21 cellular contexts compared by ENCODE assay signal in the genomic region with DNA sequence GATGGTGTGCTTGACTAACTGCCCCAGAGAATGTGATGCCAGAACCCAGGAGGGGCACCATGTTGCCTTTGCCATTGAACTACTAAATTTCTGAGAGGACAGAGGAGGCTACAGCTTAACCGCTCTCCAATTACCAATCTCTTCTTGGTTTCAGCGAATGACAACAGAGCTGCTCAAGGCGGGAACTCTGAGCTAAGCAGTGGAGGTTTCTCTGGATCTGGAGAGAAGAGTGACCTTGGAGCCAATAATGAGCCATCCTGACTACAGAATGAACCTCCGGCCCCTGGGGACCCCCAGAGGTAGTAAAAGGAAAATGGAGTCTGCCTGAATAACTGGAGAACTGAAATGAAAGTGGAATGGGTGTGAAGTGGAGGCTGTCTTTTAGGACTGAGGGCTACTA.
"Had no signal": no experiment of that assay in that cellular context is flagged by ENCODE, and none has a peak within 500 bp of the region (broad histone marks: within the 10 kb centered on the region; RNA-seq: fewer than 3 reads in every experiment).

No MANE protein-coding gene starts in this region.

- H3K4me3 ChIP-seq: breast epithelium, PC-9, SJSA1 had no signal

- H3K27me3 Mint-ChIP-seq: activated B cell treated with CpG ODN at 0.5 μM for 24 hours; activated CD4-positive, alpha-beta T cell treated with anti-CD3 and anti-CD28 coated beads, Interleukin-2, amount 10 ng/mL, durations not matched to agents 24 days and 14 days; activated CD8-positive, alpha-beta memory T cell treated with anti-CD3 and anti-CD28 coated beads, Interleukin-2, amount 10 ng/mL, durations not matched to agents 7 days and 5 days; activated naive CD4-positive, alpha-beta T cell treated with anti-CD3 and anti-CD28 coated beads, Interleukin-2, amount 10 ng/mL, durations not matched to agents 7 days and 5 days; activated naive CD8-positive, alpha-beta T cell treated with anti-CD3 and anti-CD28 coated beads for 36 hours; activated T-helper 17 cell treated with anti-CD3 and anti-CD28 coated beads, Interleukin-2, amount 50 U/mL, for 72 hours had no signal

- H3K4me2 ChIP-seq: PC-9 had no signal

- H3K27ac ChIP-seq: breast epithelium, PC-9, SJSA1 had no signal

- DNase-seq: activated B cell treated with CpG ODN at 0.5 μM for 24 hours; activated CD4-positive, alpha-beta T cell treated with anti-CD3 and anti-CD28 coated beads for 1 hour; activated CD4-positive, alpha-beta T cell treated with anti-CD3 and anti-CD28 coated beads, Interleukin-2, amount 10 ng/mL, durations not matched to agents 24 days and 14 days; activated CD4-positive, alpha-beta T cell treated with anti-CD3 and anti-CD28 coated beads, Interleukin-2, amount 50 U/mL, for 48 hours; activated CD8-positive, alpha-beta memory T cell treated with anti-CD3 and anti-CD28 coated beads, Interleukin-2, amount 10 ng/mL, durations not matched to agents 7 days and 5 days; activated gamma-delta T cell; activated naive CD4-positive, alpha-beta T cell treated with anti-CD3 and anti-CD28 coated beads, Interleukin-2, amount 10 ng/mL, durations not matched to agents 7 days and 5 days; activated naive CD8-positive, alpha-beta T cell treated with anti-CD3 and anti-CD28 coated beads for 36 hours; anterior cingulate cortex; caudate nucleus; KBM-7; NCI-H1092; NCI-H345; NCI-H526 treated with DMSO at 0.1 percent for 48 hours; NCI-H82; T-helper 9 cell had no signal

- H3K9me3 ChIP-seq: breast epithelium, SJSA1 had no signal

- H3K4me3 Mint-ChIP-seq: activated B cell treated with CpG ODN at 0.5 μM for 24 hours; activated CD4-positive, alpha-beta T cell treated with anti-CD3 and anti-CD28 coated beads, Interleukin-2, amount 10 ng/mL, durations not matched to agents 24 days and 14 days; activated CD8-positive, alpha-beta memory T cell treated with anti-CD3 and anti-CD28 coated beads, Interleukin-2, amount 10 ng/mL, durations not matched to agents 7 days and 5 days; activated naive CD4-positive, alpha-beta T cell treated with anti-CD3 and anti-CD28 coated beads, Interleukin-2, amount 10 ng/mL, durations not matched to agents 7 days and 5 days; activated naive CD8-positive, alpha-beta T cell treated with anti-CD3 and anti-CD28 coated beads for 36 hours; activated T-helper 17 cell treated with anti-CD3 and anti-CD28 coated beads, Interleukin-2, amount 50 U/mL, for 72 hours; T-helper 1 cell treated with Interleukin-12 subunit alpha and Interleukin-12 subunit beta and Interleukin-4 antibody, amounts not matched to agents 30 μg/mL and 1 μg/mL, for 36 hours had no signal

- ATAC-seq: activated CD8-positive, alpha-beta memory T cell treated with anti-CD3 and anti-CD28 coated beads, Interleukin-2, amount 10 ng/mL, durations not matched to agents 7 days and 5 days had no signal

- H3K27ac Mint-ChIP-seq: activated B cell treated with CpG ODN at 0.5 μM for 24 hours; activated CD4-positive, alpha-beta T cell treated with anti-CD3 and anti-CD28 coated beads, Interleukin-2, amount 10 ng/mL, durations not matched to agents 24 days and 14 days; activated CD8-positive, alpha-beta memory T cell treated with anti-CD3 and anti-CD28 coated beads, Interleukin-2, amount 10 ng/mL, durations not matched to agents 7 days and 5 days; activated naive CD4-positive, alpha-beta T cell treated with anti-CD3 and anti-CD28 coated beads, Interleukin-2, amount 10 ng/mL, durations not matched to agents 7 days and 5 days; activated naive CD8-positive, alpha-beta T cell treated with anti-CD3 and anti-CD28 coated beads for 36 hours; activated T-helper 17 cell treated with anti-CD3 and anti-CD28 coated beads, Interleukin-2, amount 50 U/mL, for 72 hours; T-helper 1 cell treated with Interleukin-12 subunit alpha and Interleukin-12 subunit beta and Interleukin-4 antibody, amounts not matched to agents 30 μg/mL and 1 μg/mL, for 36 hours had no signal

- H3K9me3 Mint-ChIP-seq: activated B cell treated with CpG ODN at 0.5 μM for 24 hours; activated CD4-positive, alpha-beta T cell treated with anti-CD3 and anti-CD28 coated beads, Interleukin-2, amount 10 ng/mL, durations not matched to agents 24 days and 14 days; activated naive CD4-positive, alpha-beta T cell treated with anti-CD3 and anti-CD28 coated beads, Interleukin-2, amount 10 ng/mL, durations not matched to agents 7 days and 5 days; activated naive CD8-positive, alpha-beta T cell treated with anti-CD3 and anti-CD28 coated beads for 36 hours; activated T-helper 17 cell treated with anti-CD3 and anti-CD28 coated beads, Interleukin-2, amount 50 U/mL, for 72 hours; T-helper 1 cell treated with Interleukin-12 subunit alpha and Interleukin-12 subunit beta and Interleukin-4 antibody, amounts not matched to agents 30 μg/mL and 1 μg/mL, for 36 hours had no signal

- H2AFZ ChIP-seq: PC-9 had no signal

- H3K4me1 ChIP-seq: breast epithelium had no signal

- H3K4me1 Mint-ChIP-seq: activated B cell treated with CpG ODN at 0.5 μM for 24 hours had no signal

- H3K36me3 ChIP-seq: breast epithelium had no signal

- H3K27me3 ChIP-seq: breast epithelium, SJSA1 had no signal
